ENCODE assay signal across 19 cellular contexts in genomic region chr7:105988277-105988676, GRCh38. TPM values are rescaled to one million over a fixed set of nuclear protein-coding genes. Genes with fewer than 3 reads are reported as not detected.
DNase-seq lines count a peak whose midpoint lies in the region; ATAC-seq, FAIRE-seq and TF ChIP-seq lines count a peak whose summit lies in the region.
"Had no signal": no experiment of that assay in that cellular context is flagged by ENCODE, and none has a peak within 500 bp of the region (broad histone marks: within the 10 kb centered on the region; RNA-seq: fewer than 3 reads in every experiment).

No MANE protein-coding gene starts in this region.

- no peak overlapping the region for H3K27ac Mint-ChIP-seq in activated CD4-positive, alpha-beta memory T cell treated with anti-CD3 and anti-CD28 coated beads, Interleukin-2, amount 10 ng/mL, durations not matched to agents 7 days and 5 days
- no peak overlapping the region for H3K27ac Mint-ChIP-seq in activated CD8-positive, alpha-beta T cell treated with anti-CD3 and anti-CD28 coated beads, Interleukin-2, amount 10 ng/mL, durations not matched to agents 7 days and 5 days
- H3K27ac Mint-ChIP-seq: CD4-positive, alpha-beta memory T cell; H9 had no signal

- H3K36me3 ChIP-seq in HepG2 (replicated peaks in 1 of 2; ENCODE audit: control insufficient read depth in 1 of 2, insufficient read depth in 2 of 2, low read length in 2 of 2) (no peaks in the 10 kb centered on the region), right lobe of liver (no peaks in the 10 kb centered on the region), thyroid gland (no peaks in the 10 kb centered on the region)
- H3K36me3 ChIP-seq: BLaER1 had no signal

- in situ Hi-C loops in HepG2 (cut with HindIII; ENCODE audit: extremely low pct_ligation_motif_present, low pct_unique_long_range_greater_than_20kb), result no loop called here

- H3K4me1 ChIP-seq in HepG2 (ENCODE audit: insufficient read depth, low read length) (peaks cover 5% of the 10 kb centered on the region; the same call in 1 of the 2 replicates), right lobe of liver (no peaks in the 10 kb centered on the region), thyroid gland (peaks cover 35 to 54% of the 10 kb centered on the region in 2 donors)

- DNase-seq in HepG2 (ENCODE audit: low spot score), result no peak
- no peak for DNase-seq in right lobe of liver
- DNase-seq in fibroblast of the aortic adventitia (ENCODE audit: low read depth), result peak; percentile 12
- DNase-seq in thyroid gland, result peak; percentile 37 to 40
- no peak for DNase-seq in GM12891 (ENCODE audit: insufficient read length, low spot score)
- no peak for DNase-seq in activated CD4-positive, alpha-beta memory T cell treated with anti-CD3 and anti-CD28 coated beads, Interleukin-2, amount 10 ng/mL, durations not matched to agents 7 days and 5 days
- DNase-seq in activated CD8-positive, alpha-beta T cell treated with anti-CD3 and anti-CD28 coated beads, Interleukin-2, amount 10 ng/mL, durations not matched to agents 7 days and 5 days, result no peak
- DNase-seq: 8988T; CD4-positive, alpha-beta memory T cell; DMS153; DND-41; EL; GOT3; H9 had no signal

- ATAC-seq in HepG2 (peak; percentile 68; the same call in 2 of the 3 replicates), right lobe of liver (no peak), SK-N-SH treated with all-trans-retinoic acid at 6 μM for 48 hours (peak; percentile 50)
- no peak for ATAC-seq in activated CD8-positive, alpha-beta T cell treated with anti-CD3 and anti-CD28 coated beads, Interleukin-2, amount 10 ng/mL, durations not matched to agents 7 days and 5 days
- ATAC-seq: GM12878 had no signal

- no peaks in the 10 kb centered on the region for H3K36me3 Mint-ChIP-seq in activated CD4-positive, alpha-beta memory T cell treated with anti-CD3 and anti-CD28 coated beads, Interleukin-2, amount 10 ng/mL, durations not matched to agents 7 days and 5 days (ENCODE audit: low read depth)
- no peaks in the 10 kb centered on the region for H3K36me3 Mint-ChIP-seq in activated CD8-positive, alpha-beta T cell treated with anti-CD3 and anti-CD28 coated beads, Interleukin-2, amount 10 ng/mL, durations not matched to agents 7 days and 5 days (ENCODE audit: low read depth)
- H3K36me3 Mint-ChIP-seq: CD14-positive monocyte; CD4-positive, alpha-beta memory T cell had no signal

- H3K27ac ChIP-seq in HepG2 (ENCODE audit: extremely low read length, insufficient read depth, low read length) (no peak overlapping the region), right lobe of liver (no peak overlapping the region), thyroid gland (peak overlapping the region; percentile 1 to 62 (median 50))
- H3K27ac ChIP-seq: BLaER1 had no signal

- H3K9me3 Mint-ChIP-seq in activated CD4-positive, alpha-beta memory T cell treated with anti-CD3 and anti-CD28 coated beads, Interleukin-2, amount 10 ng/mL, durations not matched to agents 7 days and 5 days, result no peaks in the 10 kb centered on the region
- no peaks in the 10 kb centered on the region for H3K9me3 Mint-ChIP-seq in activated CD8-positive, alpha-beta T cell treated with anti-CD3 and anti-CD28 coated beads, Interleukin-2, amount 10 ng/mL, durations not matched to agents 7 days and 5 days (ENCODE audit: insufficient read depth)
- H3K9me3 Mint-ChIP-seq: CD4-positive, alpha-beta memory T cell; H9 had no signal

- intact Hi-C loops in HepG2 (cut with micrococcal nuclease; ENCODE audit: unreplicated experiment), result no loop called here
- intact Hi-C loops in right lobe of liver (cut with DNase I), result no loop called here
- intact Hi-C loops in thyroid gland (cut with DNase I), result no loop called here

- BruUV-seq in HepG2 (replicated peaks; lab: Mats Ljungman, UMichigan), result no TSS peak

- POLR2A ChIA-PET in HepG2 (lab: Yijun Ruan, JAX), result no interaction called here
- POLR2A ChIA-PET in activated CD4-positive, alpha-beta memory T cell treated with anti-CD3 and anti-CD28 coated beads, Interleukin-2, amount 10 ng/mL, durations not matched to agents 7 days and 5 days (lab: Charles Lee), result no interaction called here
- POLR2A ChIA-PET in activated CD8-positive, alpha-beta T cell treated with anti-CD3 and anti-CD28 coated beads, Interleukin-2, amount 10 ng/mL, durations not matched to agents 7 days and 5 days (lab: Charles Lee), result no interaction called here

- H3K27me3 ChIP-seq in HepG2 (ENCODE audit: control insufficient read depth in 1 of 2, insufficient read depth in 2 of 2, low read length in 2 of 2) (no peaks in the 10 kb centered on the region), right lobe of liver (no peaks in the 10 kb centered on the region), thyroid gland (no peaks in the 10 kb centered on the region)
- H3K27me3 ChIP-seq: BLaER1 had no signal

- H3K4me3 ChIP-seq in HepG2 (replicated peaks in 1 of 3; ENCODE audit: insufficient read depth in 1 of 3, low read depth in 2 of 3, low read length in 3 of 3), result no peak overlapping the region
- no peak overlapping the region for H3K4me3 ChIP-seq in right lobe of liver
- H3K4me3 ChIP-seq in fibroblast of the aortic adventitia (ENCODE audit: low read depth, low read length), result no peak overlapping the region
- H3K4me3 ChIP-seq in thyroid gland (replicated peaks in 1 of 3), result no peak overlapping the region
- H3K4me3 ChIP-seq: BLaER1, GM12878 had no signal

- H3K4me1 Mint-ChIP-seq in activated CD4-positive, alpha-beta memory T cell treated with anti-CD3 and anti-CD28 coated beads, Interleukin-2, amount 10 ng/mL, durations not matched to agents 7 days and 5 days, result no peaks in the 10 kb centered on the region
- peaks cover 3% of the 10 kb centered on the region for H3K4me1 Mint-ChIP-seq in activated CD8-positive, alpha-beta T cell treated with anti-CD3 and anti-CD28 coated beads, Interleukin-2, amount 10 ng/mL, durations not matched to agents 7 days and 5 days (ENCODE audit: low read depth)
- H3K4me1 Mint-ChIP-seq: CD4-positive, alpha-beta memory T cell had no signal

- peaks cover 21% of the 10 kb centered on the region for H3K27me3 Mint-ChIP-seq in activated CD4-positive, alpha-beta memory T cell treated with anti-CD3 and anti-CD28 coated beads, Interleukin-2, amount 10 ng/mL, durations not matched to agents 7 days and 5 days
- peaks cover 17% of the 10 kb centered on the region for H3K27me3 Mint-ChIP-seq in activated CD8-positive, alpha-beta T cell treated with anti-CD3 and anti-CD28 coated beads, Interleukin-2, amount 10 ng/mL, durations not matched to agents 7 days and 5 days (ENCODE audit: low read depth)

- no peak overlapping the region for H3K9ac ChIP-seq in HepG2 (ENCODE audit: insufficient read depth, low read depth, low read length)
- H3K9ac ChIP-seq: BLaER1 had no signal

- CTCF ChIA-PET in HepG2 (lab: Yijun Ruan, JAX; ENCODE audit: low intra/inter-chr PET ratio, low total read pairs), result no interaction called here
- CTCF ChIA-PET in activated CD4-positive, alpha-beta memory T cell treated with anti-CD3 and anti-CD28 coated beads, Interleukin-2, amount 10 ng/mL, durations not matched to agents 7 days and 5 days (lab: Charles Lee), result no interaction called here
- CTCF ChIA-PET in activated CD8-positive, alpha-beta T cell treated with anti-CD3 and anti-CD28 coated beads, Interleukin-2, amount 10 ng/mL, durations not matched to agents 7 days and 5 days (lab: Charles Lee), result no interaction called here

- TF ChIP-seq POLR2A in HepG2 (IDR thresholded peaks at IDR 0.05; ENCODE audit: insufficient read depth in 1 of 2, low read depth in 2 of 2, low read length in 2 of 2), result no peak
- TF ChIP-seq POLR2A in right lobe of liver (IDR thresholded peaks at IDR 0.05), result no peak
- no peak for TF ChIP-seq POLR2A in thyroid gland (IDR thresholded peaks at IDR 0.05)
- no peak for TF ChIP-seq POLR2A in GM12891 (IDR thresholded peaks at IDR 0.05; ENCODE audit: low read depth, low read length)

- H3K4me3 Mint-ChIP-seq in activated CD4-positive, alpha-beta memory T cell treated with anti-CD3 and anti-CD28 coated beads, Interleukin-2, amount 10 ng/mL, durations not matched to agents 7 days and 5 days, result no peak overlapping the region
- no peak overlapping the region for H3K4me3 Mint-ChIP-seq in activated CD8-positive, alpha-beta T cell treated with anti-CD3 and anti-CD28 coated beads, Interleukin-2, amount 10 ng/mL, durations not matched to agents 7 days and 5 days
- H3K4me3 Mint-ChIP-seq: CD14-positive monocyte; CD4-positive, alpha-beta memory T cell; H9 had no signal

- WGBS in HepG2 (ENCODE audit: low lambda C conversion rate), result 17% methylated on average over 3 of the region's 3 CpGs
- 46% methylated on average over 3 of the region's 3 CpGs for WGBS in right lobe of liver (ENCODE audit: insufficient coverage, low coverage, low lambda C conversion rate, missing lambda C conversion rate)
- WGBS in thyroid gland, 2 donors, result 39 to 44% methylated on average over 3 of the region's 3 CpGs

- H3K9me3 ChIP-seq in HepG2 (ENCODE audit: low read length) (no peaks in the 10 kb centered on the region), right lobe of liver (no peaks in the 10 kb centered on the region), thyroid gland (no peaks in the 10 kb centered on the region)
- H3K9me3 ChIP-seq: BLaER1 had no signal

- TF ChIP-seq CTCF in HepG2 (CRISPR knock-in tag; IDR thresholded peaks at IDR 0.05), result no peak
- TF ChIP-seq CTCF in right lobe of liver (IDR thresholded peaks at IDR 0.05), result no peak
- no peak for TF ChIP-seq CTCF in fibroblast of the aortic adventitia (IDR thresholded peaks at IDR 0.05; ENCODE audit: insufficient read depth, low read length)
- TF ChIP-seq CTCF in thyroid gland (IDR thresholded peaks at IDR 0.05), result peak in 1 of 6 experiments; percentile 26

- no peak for TF ChIP-seq EP300 in HepG2 (IDR thresholded peaks at IDR 0.05; ENCODE audit: low read depth in 2 of 2, low read length in 2 of 2)
- TF ChIP-seq EP300 in HepG2 (CRISPR knock-in tag; IDR thresholded peaks at IDR 0.05; ENCODE audit: borderline replicate concordance), result no peak

- no peak for TF ChIP-seq RAD21 in HepG2 (CRISPR knock-in tag; IDR thresholded peaks at IDR 0.05)

- no peak overlapping the region for H2AFZ ChIP-seq in HepG2 (ENCODE audit: low read length)

- FAIRE-seq in HepG2 (lab: Jason Lieb, UNC), result no peak
- FAIRE-seq in GM12891 (lab: Jason Lieb, UNC), result no peak
- FAIRE-seq: GM12878, GM18507 had no signal

- H4K20me1 ChIP-seq in HepG2 (ENCODE audit: insufficient read depth, low read length), result no peaks in the 10 kb centered on the region
- H4K20me1 ChIP-seq: BLaER1 had no signal

- no peaks in the 10 kb centered on the region for H3K79me2 ChIP-seq in HepG2 (ENCODE audit: insufficient read depth, low read length)

- no peak overlapping the region for H3K4me2 ChIP-seq in HepG2 (ENCODE audit: low read depth, low read length)
- H3K4me2 ChIP-seq: BLaER1 had no signal

RNA-seq across cellular contexts. Expression of gene CDHR3, which starts 25.2 kb away (rescaled TPM):
- total RNA-seq in HepG2 (2016; rRNA removed; fragmentation: Illumina TruSeq; extraction: Trizol), result 8.2 and 11.8 TPM in 2 replicates
- 12.8 and 13.7 TPM in 2 replicates for total RNA-seq in HepG2 (2016; cell fraction: cytosol; rRNA removed; fragmentation: Illumina TruSeq; extraction: Trizol; ENCODE audit: low read depth)
- total RNA-seq in HepG2 (2016; cell fraction: insoluble cytoplasmic fraction; rRNA removed; fragmentation: Illumina TruSeq; extraction: Trizol), result 7.2 and 11.7 TPM in 2 replicates
- 15.8 and 18.0 TPM in 2 replicates for total RNA-seq in HepG2 (2016; cell fraction: membrane; rRNA removed; fragmentation: Illumina TruSeq; extraction: Trizol)
- 32.7 and 38.3 TPM in 2 replicates for total RNA-seq in HepG2 (2016; cell fraction: nucleus; rRNA removed; fragmentation: Illumina TruSeq; extraction: Trizol)
- polyA plus RNA-seq in HepG2 (2011; rRNA removed), result 6.5 and 8.5 TPM in 2 replicates
- polyA plus RNA-seq in HepG2 (2011; cell fraction: cytosol; rRNA removed), result 5.2 and 5.9 TPM in 2 replicates
- polyA plus RNA-seq in HepG2 (2011; cell fraction: nucleus; rRNA removed), result 20.4 and 24.1 TPM in 2 replicates
- 7.1 and 8.1 TPM in 2 replicates for polyA plus RNA-seq in HepG2 (2012)
- polyA plus RNA-seq in HepG2 (2016; cell fraction: cytosol; fragmentation: Illumina TruSeq; extraction: Trizol; ENCODE audit: low read depth), result 10.9 and 11.4 TPM in 2 replicates
- 7.0 and 7.8 TPM in 2 replicates for polyA plus RNA-seq in HepG2 (2016; cell fraction: insoluble cytoplasmic fraction; fragmentation: Illumina TruSeq; extraction: Trizol; ENCODE audit: low read depth)
- 10.8 and 12.6 TPM in 2 replicates for polyA plus RNA-seq in HepG2 (2016; cell fraction: membrane; fragmentation: Illumina TruSeq; extraction: Trizol; ENCODE audit: low read depth)
- 26.2 and 34.5 TPM in 2 replicates for polyA plus RNA-seq in HepG2 (2016; cell fraction: nucleus; fragmentation: Illumina TruSeq; extraction: Trizol; ENCODE audit: insufficient read depth, low read depth)
- polyA minus RNA-seq in HepG2 (2011; rRNA and poly(A)+ RNA removed; ENCODE audit: low replicate concordance), result 2.5 and 8.1 TPM in 2 replicates
- polyA minus RNA-seq in HepG2 (2011; cell fraction: cytosol; rRNA and poly(A)+ RNA removed), result 3.3 and 4.7 TPM in 2 replicates
- 54.2 and 68.8 TPM in 2 replicates for polyA minus RNA-seq in HepG2 (2011; cell fraction: nucleus; rRNA and poly(A)+ RNA removed)
- total RNA-seq in right lobe of liver, result 1 to 10 TPM; 3.6 to 8.6 (median 4.5) TPM
- total RNA-seq in fibroblast of the aortic adventitia (ENCODE audit: low replicate concordance), result 14.0 and 19.6 TPM in 2 replicates
- total RNA-seq in thyroid gland, result 1 to 10 TPM; 5.8 to 8.6 (median 7.3) TPM
- not detected for polyA plus RNA-seq in GM12891 (2012; ENCODE audit: low read depth, missing spikeins)
- 1 to 10 TPM; 1.2 to 1.4 TPM for total RNA-seq in activated CD4-positive, alpha-beta memory T cell treated with anti-CD3 and anti-CD28 coated beads, Interleukin-2, amount 10 ng/mL, durations not matched to agents 7 days and 5 days
- total RNA-seq in activated CD8-positive, alpha-beta T cell treated with anti-CD3 and anti-CD28 coated beads, Interleukin-2, amount 10 ng/mL, durations not matched to agents 7 days and 5 days, result under 1 TPM; 0.31 to 0.92 TPM

Comparison
In these comparisons a context has a peak if more than half of its experiments do, and no peak if none do; other contexts are left out.
1. ATAC-seq: peak in HepG2 (single experiment) and SK-N-SH treated with all-trans-retinoic acid at 6 μM for 48 hours (single experiment); none in right lobe of liver (0 of 4) and activated CD8-positive, alpha-beta T cell treated with anti-CD3 and anti-CD28 coated beads, Interleukin-2, amount 10 ng/mL, durations not matched to agents 7 days and 5 days (single experiment).
2. DNase-seq: peak in fibroblast of the aortic adventitia (single experiment) and thyroid gland (2 of 2); none in HepG2 (single experiment), right lobe of liver (0 of 3), GM12891 (single experiment), activated CD4-positive, alpha-beta memory T cell treated with anti-CD3 and anti-CD28 coated beads, Interleukin-2, amount 10 ng/mL, durations not matched to agents 7 days and 5 days (single experiment) and activated CD8-positive, alpha-beta T cell treated with anti-CD3 and anti-CD28 coated beads, Interleukin-2, amount 10 ng/mL, durations not matched to agents 7 days and 5 days (single experiment).
3. H3K27ac ChIP-seq: peak in thyroid gland (3 of 3); none in HepG2 (single experiment) and right lobe of liver (0 of 3).